In genomic region chr2:234514873-234515638, GRCh38 we compare ENCODE assay signal across 14 cellular contexts.
"Had no signal": no experiment of that assay in that cellular context is flagged by ENCODE, and none has a peak within 500 bp of the region (broad histone marks: within the 10 kb centered on the region; RNA-seq: fewer than 3 reads in every experiment).

No MANE protein-coding gene starts in this region.

- H3K27me3 Mint-ChIP-seq: activated T-helper 17 cell treated with anti-CD3 and anti-CD28 coated beads, Interleukin-2, amount 50 U/mL, for 72 hours had no signal

- DNase-seq: activated B cell treated with CpG ODN at 0.5 μM for 24 hours; activated CD4-positive, alpha-beta T cell treated with anti-CD3 and anti-CD28 coated beads, Interleukin-2, amount 10 ng/mL, durations not matched to agents 24 days and 14 days; activated naive CD4-positive, alpha-beta T cell treated with anti-CD3 and anti-CD28 coated beads for 36 hours; activated naive CD8-positive, alpha-beta T cell treated with anti-CD3 and anti-CD28 coated beads, Interleukin-2, amount 50 U/mL, for 24 hours; aorta; effector memory CD4-positive, alpha-beta T cell; foreskin melanocyte; immature natural killer cell; ovary; sigmoid colon; spleen; stomach had no signal

- H3K4me3 ChIP-seq: ovary, sigmoid colon, spleen, stomach had no signal

- H3K27ac Mint-ChIP-seq: activated B cell treated with CpG ODN at 0.5 μM for 24 hours; activated CD4-positive, alpha-beta T cell treated with anti-CD3 and anti-CD28 coated beads, Interleukin-2, amount 10 ng/mL, durations not matched to agents 24 days and 14 days; activated naive CD4-positive, alpha-beta T cell treated with anti-CD3 and anti-CD28 coated beads for 36 hours; activated naive CD8-positive, alpha-beta T cell treated with anti-CD3 and anti-CD28 coated beads, Interleukin-2, amount 50 U/mL, for 24 hours; activated T-helper 17 cell treated with anti-CD3 and anti-CD28 coated beads, Interleukin-2, amount 50 U/mL, for 72 hours; immature natural killer cell had no signal

- H3K4me3 Mint-ChIP-seq: activated B cell treated with CpG ODN at 0.5 μM for 24 hours; activated CD4-positive, alpha-beta T cell treated with anti-CD3 and anti-CD28 coated beads, Interleukin-2, amount 10 ng/mL, durations not matched to agents 24 days and 14 days; activated naive CD4-positive, alpha-beta T cell treated with anti-CD3 and anti-CD28 coated beads for 36 hours; activated naive CD8-positive, alpha-beta T cell treated with anti-CD3 and anti-CD28 coated beads, Interleukin-2, amount 50 U/mL, for 24 hours; activated T-helper 17 cell treated with anti-CD3 and anti-CD28 coated beads, Interleukin-2, amount 50 U/mL, for 72 hours; immature natural killer cell; neural crest cell had no signal

- H3K9me3 Mint-ChIP-seq: activated B cell treated with CpG ODN at 0.5 μM for 24 hours; activated CD4-positive, alpha-beta T cell treated with anti-CD3 and anti-CD28 coated beads, Interleukin-2, amount 10 ng/mL, durations not matched to agents 24 days and 14 days; activated naive CD4-positive, alpha-beta T cell treated with anti-CD3 and anti-CD28 coated beads for 36 hours; activated naive CD8-positive, alpha-beta T cell treated with anti-CD3 and anti-CD28 coated beads, Interleukin-2, amount 50 U/mL, for 24 hours; activated T-helper 17 cell treated with anti-CD3 and anti-CD28 coated beads, Interleukin-2, amount 50 U/mL, for 72 hours; immature natural killer cell; neural crest cell had no signal

- ATAC-seq: activated naive CD8-positive, alpha-beta T cell treated with anti-CD3 and anti-CD28 coated beads, Interleukin-2, amount 50 U/mL, for 24 hours; activated T-helper 17 cell treated with anti-CD3 and anti-CD28 coated beads, Interleukin-2, amount 50 U/mL, for 72 hours had no signal

- H3K4me1 Mint-ChIP-seq: activated B cell treated with CpG ODN at 0.5 μM for 24 hours; activated CD4-positive, alpha-beta T cell treated with anti-CD3 and anti-CD28 coated beads, Interleukin-2, amount 10 ng/mL, durations not matched to agents 24 days and 14 days; activated T-helper 17 cell treated with anti-CD3 and anti-CD28 coated beads, Interleukin-2, amount 50 U/mL, for 72 hours; immature natural killer cell had no signal

- H3K9me3 ChIP-seq: ovary, sigmoid colon, spleen, stomach had no signal

- H3K27me3 ChIP-seq: ovary, sigmoid colon, spleen had no signal

- H3K27ac ChIP-seq: ovary, sigmoid colon, spleen, stomach had no signal

- H3K36me3 ChIP-seq: ovary, sigmoid colon, spleen, stomach had no signal

- H3K4me1 ChIP-seq: sigmoid colon, stomach had no signal
